ENCODE assay signal across 7 cellular contexts in the genomic region with DNA sequence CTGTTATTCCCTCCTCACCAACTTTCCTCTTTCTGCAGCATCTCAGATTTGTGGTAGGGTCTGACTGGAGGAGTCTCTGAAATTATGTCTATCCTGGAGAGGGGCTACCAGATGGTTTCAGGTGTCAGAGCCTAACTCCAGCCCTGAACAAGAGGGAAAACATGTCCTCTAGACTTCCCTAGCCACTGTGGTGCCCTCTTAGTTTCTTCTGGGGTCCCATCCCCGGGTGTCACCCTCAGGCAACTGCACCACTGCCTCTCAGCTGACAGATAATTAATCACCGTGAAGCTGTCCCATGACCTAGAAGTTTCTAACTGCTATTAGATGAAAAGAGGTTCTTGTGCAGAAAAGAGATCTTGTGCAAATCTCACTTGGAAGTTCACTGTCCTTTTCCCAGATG.
"Had no signal": no experiment of that assay in that cellular context is flagged by ENCODE, and none has a peak within 500 bp of the region (broad histone marks: within the 10 kb centered on the region; RNA-seq: fewer than 3 reads in every experiment).

No MANE protein-coding gene starts in this region.

- H3K4me3 ChIP-seq: GM23338 had no signal

- H3K27me3 Mint-ChIP-seq: IgD-negative memory B cell had no signal

- H3K27ac Mint-ChIP-seq: GM23338, H9, IgD-negative memory B cell had no signal

- DNase-seq: H9, HCEC 1CT had no signal

- H3K9me3 Mint-ChIP-seq: GM23338, H9 had no signal

- H3K36me3 Mint-ChIP-seq: IgD-negative memory B cell had no signal

- FAIRE-seq: H1, H54, HTR-8/SVneo had no signal

- H3K4me1 Mint-ChIP-seq: IgD-negative memory B cell had no signal

- H3K4me3 Mint-ChIP-seq: GM23338, H9, IgD-negative memory B cell had no signal
